1 cellular context compared by ENCODE assay signal in the genomic region with DNA sequence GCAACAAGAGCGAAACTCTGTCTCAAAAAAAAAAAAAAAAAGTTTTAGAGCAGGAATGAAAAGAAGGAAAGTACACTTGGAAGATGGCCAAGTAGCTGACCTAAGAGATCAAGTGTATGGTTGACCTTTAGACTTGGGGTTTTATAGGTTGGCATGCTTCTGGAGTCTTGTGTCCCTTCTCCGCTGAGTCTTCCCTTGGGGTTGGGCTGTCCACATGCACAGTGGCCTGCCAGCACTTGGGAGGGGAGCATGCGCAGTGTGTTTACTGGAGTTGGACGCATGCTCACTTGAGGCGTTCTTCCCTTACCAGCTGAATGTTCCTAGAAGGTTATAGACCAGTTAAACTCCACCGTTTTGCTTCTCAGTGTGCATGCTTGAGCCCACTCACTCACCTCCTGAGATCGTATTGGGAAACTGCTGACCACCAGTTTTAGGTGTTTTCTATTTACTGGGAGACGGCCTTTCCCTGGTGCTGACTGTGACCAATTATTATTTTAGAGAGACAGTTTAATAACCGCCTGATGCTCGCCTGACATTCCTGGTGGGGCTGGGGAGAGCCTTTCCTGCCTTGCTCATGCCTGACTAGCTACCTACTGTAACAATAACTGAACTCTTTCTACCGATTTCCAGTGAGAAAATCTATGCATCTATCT.
A peak's percentile ranks its signal among the peaks of the same experiment; 100 is the strongest.
TF ChIP-seq lines count a peak whose summit lies in the region.

No MANE protein-coding gene starts in this region.

TF ChIP-seq in K562, 482 proteins besides CTCF, POLR2A, EP300 and RAD21:
- TF ChIP-seq NRF1 (conservative IDR thresholded peaks at IDR 0.05 in 1 of 2, IDR thresholded peaks at IDR 0.05 in 1 of 2) = peak; percentile 77 to 81
